ENCODE assay signal across 24 cellular contexts in the genomic region with DNA sequence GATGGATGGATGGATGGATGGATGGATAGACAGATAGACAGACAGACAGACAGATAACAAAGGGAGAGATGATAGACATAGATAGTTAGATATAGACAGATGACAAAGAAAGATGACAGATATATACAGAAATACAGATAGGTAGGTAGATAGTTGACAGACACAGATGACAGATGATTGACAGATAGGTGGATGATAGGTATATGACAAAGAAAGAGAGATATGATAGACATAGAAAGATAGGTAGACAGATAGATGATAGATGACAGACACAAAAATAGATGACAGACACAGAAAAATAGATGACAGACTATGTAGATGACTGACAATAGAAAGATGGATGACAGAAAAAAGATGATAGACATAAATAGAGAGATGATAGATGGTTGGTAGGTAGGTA.
"Had no signal": no experiment of that assay in that cellular context is flagged by ENCODE, and none has a peak within 500 bp of the region (broad histone marks: within the 10 kb centered on the region; RNA-seq: fewer than 3 reads in every experiment).

No MANE protein-coding gene starts in this region.

- DNase-seq: KBM-7, MV-4-11, NCI-H1092, NCI-H1105 treated with DMSO at 0.1 percent for 48 hours, NCI-H1417 treated with DMSO at 0.1 percent for 48 hours, NCI-H146, NCI-H1694 treated with DMSO at 0.1 percent for 48 hours, NCI-H1930, NCI-H2081, NCI-H2107, NCI-H2171, NCI-H226, NCI-H446, NCI-H510A, NCI-H524 treated with DMSO at 0.1 percent for 48 hours, NCI-H69, NCI-H774, SHP77 treated with DMSO at 0.1 percent for 48 hours, SJCRH30, T-helper 1 cell had no signal

- H3K4me1 ChIP-seq: SJCRH30 had no signal

- H3K36me3 ChIP-seq: SJCRH30 had no signal

- H3K27ac ChIP-seq: SJCRH30 had no signal

- ATAC-seq: Panc1, PC-3, Right ventricle myocardium inferior, SK-N-SH treated with all-trans-retinoic acid at 6 μM for 48 hours had no signal

- H3K4me3 ChIP-seq: SJCRH30 had no signal

- H3K9me3 ChIP-seq: SJCRH30 had no signal

- H3K27me3 ChIP-seq: SJCRH30 had no signal
